24 cellular contexts compared by ENCODE assay signal in the genomic region with DNA sequence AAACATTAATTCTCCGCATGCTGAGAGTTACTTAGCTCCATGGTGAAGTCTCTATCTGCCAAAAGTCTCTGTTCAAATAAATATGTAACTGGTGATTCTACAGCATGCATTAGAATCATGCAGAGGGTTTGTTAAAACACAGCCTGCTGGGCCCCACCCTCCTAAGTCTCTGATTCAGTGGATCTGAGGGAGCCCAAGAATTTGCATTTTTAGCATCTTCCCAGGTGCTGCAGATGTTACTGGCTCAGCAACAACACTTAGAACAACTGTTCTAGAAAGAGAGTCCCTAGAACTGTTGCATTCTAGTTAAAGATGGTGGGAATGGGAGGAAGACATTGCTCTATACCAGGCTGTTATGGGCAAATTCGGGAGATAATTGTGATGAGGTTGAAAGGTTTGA.
"Had no signal": no experiment of that assay in that cellular context is flagged by ENCODE, and none has a peak within 500 bp of the region (broad histone marks: within the 10 kb centered on the region; RNA-seq: fewer than 3 reads in every experiment).

No MANE protein-coding gene starts in this region.

- H3K4me1 Mint-ChIP-seq: mesothelial cell of epicardium, naive B cell had no signal

- H3K27me3 ChIP-seq: dorsolateral prefrontal cortex, esophagus muscularis mucosa, foreskin keratinocyte, gastroesophageal sphincter, heart left ventricle, hepatocyte, left lung had no signal

- DNase-seq: dermis blood vessel endothelial cell; dorsolateral prefrontal cortex; effector CD4-positive, alpha-beta T cell; effector memory CD4-positive, alpha-beta T cell; foreskin keratinocyte; heart left ventricle; hypothalamus; left cardiac atrium; left lung; left ventricle myocardium superior; lower lobe of right lung; mesenchymal stem cell; mucosa of descending colon; naive B cell had no signal

- H3K4me2 ChIP-seq: hepatocyte had no signal

- H3K27ac ChIP-seq: coronary artery, dorsolateral prefrontal cortex, esophagus muscularis mucosa, foreskin keratinocyte, gastroesophageal sphincter, heart left ventricle, hepatocyte, left lung, lower lobe of right lung had no signal

- ATAC-seq: foreskin keratinocyte, gastroesophageal sphincter, heart left ventricle, left cardiac atrium, left lung, left ventricle myocardium superior, lower lobe of right lung, mucosa of descending colon had no signal

- H3K9me3 Mint-ChIP-seq: mesothelial cell of epicardium had no signal

- H3K36me3 ChIP-seq: esophagus muscularis mucosa, gastroesophageal sphincter, heart left ventricle, left lung, lower lobe of right lung had no signal

- FAIRE-seq: colon, endothelial cell of umbilical vein, frontal cortex, islet of Langerhans, keratinocyte had no signal

- H3K79me2 ChIP-seq: hepatocyte had no signal

- H3K9me3 ChIP-seq: esophagus muscularis mucosa, gastroesophageal sphincter, heart left ventricle, left lung, lower lobe of right lung, mucosa of descending colon had no signal

- H3K36me3 Mint-ChIP-seq: mesothelial cell of epicardium, naive B cell had no signal

- H3K4me1 ChIP-seq: esophagus muscularis mucosa, foreskin keratinocyte, gastroesophageal sphincter, heart left ventricle, left lung, lower lobe of right lung had no signal

- H3K27ac Mint-ChIP-seq: mesothelial cell of epicardium had no signal

- H3K4me3 ChIP-seq: coronary artery, dorsolateral prefrontal cortex, esophagus muscularis mucosa, gastroesophageal sphincter, heart left ventricle, hepatocyte, left lung, lower lobe of right lung, mucosa of descending colon had no signal

- H3K4me3 Mint-ChIP-seq: mesothelial cell of epicardium, naive B cell had no signal

- H2AFZ ChIP-seq: hepatocyte had no signal
